ENCODE assay signal across 14 cellular contexts in genomic region chr10:3869036-3869435, GRCh38.
A peak's percentile ranks its signal among the peaks of the same experiment; 100 is the strongest.
DNase-seq lines count a peak whose midpoint lies in the region; ATAC-seq and TF ChIP-seq lines count a peak whose summit lies in the region.
"Had no signal": no experiment of that assay in that cellular context is flagged by ENCODE, and none has a peak within 500 bp of the region (broad histone marks: within the 10 kb centered on the region; RNA-seq: fewer than 3 reads in every experiment).

No MANE protein-coding gene starts in this region.

- peak overlapping the region; percentile 33 for H3K27ac Mint-ChIP-seq in memory B cell
- H3K27ac Mint-ChIP-seq: neural progenitor cell had no signal

- no peak overlapping the region for H2AFZ ChIP-seq in PC-9
- H2AFZ ChIP-seq: neural progenitor cell had no signal

- H3K27me3 Mint-ChIP-seq in memory B cell: no peaks in the 10 kb centered on the region

- H3K4me1 Mint-ChIP-seq in memory B cell: peaks cover 25% of the 10 kb centered on the region

- H3K4me3 ChIP-seq in GM12865 (ENCODE audit: low read depth, low read length) (no peak overlapping the region), PC-9 (no peak overlapping the region), H7 (ENCODE audit: insufficient read depth, low read depth, low read length) (no peak overlapping the region)
- H3K4me3 ChIP-seq: neural progenitor cell had no signal

- ATAC-seq in GM19467 (IDR thresholded peaks at IDR 0.05; ENCODE audit: unreplicated experiment) (peak; percentile 22), memory B cell (ENCODE audit: low read depth) (no peak)
- ATAC-seq: SK-N-SH treated with all-trans-retinoic acid at 6 μM for 48 hours had no signal

- BruUV-seq in PC-9 (replicated peaks; lab: Mats Ljungman, UMichigan): no TSS peak

- DNase-seq in GM12865 (ENCODE audit: low read depth): peak; percentile 38
- peak in 1 of 2 experiments; percentile 48 for DNase-seq in PC-9
- DNase-seq in memory B cell (ENCODE audit: low spot score in 2 of 2): no peak
- DNase-seq in glomerular visceral epithelial cell (ENCODE audit: extremely low spot score): no peak
- no peak for DNase-seq in Kasumi-1 (lab: John Stamatoyannopoulos, UW)
- DNase-seq in GM03348 (ENCODE audit: low spot score): no peak
- no peak for DNase-seq in H7
- DNase-seq: activated CD4-positive, CD25-positive, alpha-beta regulatory T cell treated with anti-CD3 and anti-CD28 coated beads, Interleukin-2, amount 50 U/mL, for 72 hours; activated naive CD4-positive, alpha-beta T cell treated with anti-CD3 and anti-CD28 coated beads, Interleukin-2, amount 50 U/mL, for 16 hours; NCI-H1105 treated with DMSO at 0.1 percent for 48 hours; NCI-H748 treated with DMSO at 0.1 percent for 48 hours had no signal

- H3K79me2 ChIP-seq in PC-9 (ENCODE audit: low read depth): no peaks in the 10 kb centered on the region

- no peaks in the 10 kb centered on the region for H3K9me3 Mint-ChIP-seq in memory B cell
- H3K9me3 Mint-ChIP-seq: neural progenitor cell had no signal

- no peaks in the 10 kb centered on the region for H3K27me3 ChIP-seq in PC-9 (ENCODE audit: insufficient read depth, low read depth)
- H3K27me3 ChIP-seq in H7 (ENCODE audit: control insufficient read depth, insufficient read depth, low read length): no peaks in the 10 kb centered on the region
- H3K27me3 ChIP-seq: neural progenitor cell had no signal

- no peaks in the 10 kb centered on the region for H3F3A ChIP-seq in PC-9 (ENCODE audit: insufficient read depth, low read depth)

- peak overlapping the region; percentile 34; the same call in 1 of the 2 replicates for H3K4me2 ChIP-seq in PC-9
- H3K4me2 ChIP-seq: neural progenitor cell had no signal

- intact Hi-C loops in PC-9 (cut with micrococcal nuclease; ENCODE audit: unreplicated experiment): no loop called here

- H3K36me3 Mint-ChIP-seq in memory B cell: no peaks in the 10 kb centered on the region
- H3K36me3 Mint-ChIP-seq: neural progenitor cell had no signal

- H3K4me1 ChIP-seq in PC-9 (replicated peaks; ENCODE audit: insufficient read depth): peaks cover 10% of the 10 kb centered on the region

- H3K9me3 ChIP-seq in PC-9 (ENCODE audit: insufficient read depth, low read depth): no peaks in the 10 kb centered on the region

- 0 out of 2 replicates have a peak overlapping the region, but pooled peaks have one; percentile 16 for H3K27ac ChIP-seq in PC-9
- H3K27ac ChIP-seq: neural progenitor cell had no signal

- POLR2A ChIA-PET in PC-9 (lab: Charles Lee; ENCODE audit: unreplicated experiment): no interaction called here

- H4K20me1 ChIP-seq in PC-9 (ENCODE audit: insufficient read depth): no peaks in the 10 kb centered on the region

- H3K4me3 Mint-ChIP-seq in memory B cell: no peak overlapping the region
- H3K4me3 Mint-ChIP-seq: neural progenitor cell had no signal

- CTCF ChIA-PET in PC-9 (lab: Charles Lee): no interaction called here

- no peak for TF ChIP-seq CTCF in GM12865 (IDR thresholded peaks at IDR 0.05; ENCODE audit: insufficient read depth, low read depth, low read length, missing control alignments)
- TF ChIP-seq CTCF in PC-9 (conservative IDR thresholded peaks at IDR 0.05): no peak

- H3K9me2 ChIP-seq in PC-9 (ENCODE audit: insufficient read depth): no peaks in the 10 kb centered on the region

- H3K36me3 ChIP-seq in PC-9 (ENCODE audit: low read depth) (no peaks in the 10 kb centered on the region), H7 (replicated peaks; ENCODE audit: control insufficient read depth, insufficient read depth, low read length) (no peaks in the 10 kb centered on the region)
- H3K36me3 ChIP-seq: neural progenitor cell had no signal
